ENCODE assay signal across 2 cellular contexts in the genomic region with DNA sequence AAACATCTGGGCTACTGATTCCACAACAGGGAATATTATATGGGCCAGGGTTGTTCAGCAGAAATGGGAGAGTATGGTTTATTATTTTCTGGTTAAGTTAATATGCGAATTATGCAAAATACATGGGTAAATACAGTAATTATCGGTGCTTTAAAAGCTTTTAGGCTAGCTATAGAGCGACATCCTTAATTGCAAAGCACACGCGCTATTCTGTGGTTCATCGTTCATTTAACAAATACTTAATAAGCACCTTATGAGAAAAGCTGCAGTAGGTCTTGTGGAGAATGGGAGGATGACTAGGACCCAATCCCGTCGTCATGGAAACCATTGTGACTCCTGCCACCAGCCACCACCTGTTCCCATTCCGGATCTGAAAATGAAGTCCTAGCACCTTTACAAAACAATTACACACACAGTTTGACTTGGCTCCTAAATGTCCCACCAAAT.
TF ChIP-seq lines count a peak whose summit lies in the region.

No MANE protein-coding gene starts in this region.

TF ChIP-seq in endothelial cell of umbilical vein, 7 proteins besides CTCF, POLR2A, EP300 and RAD21:
- no peak for TF ChIP-seq EZH2 (IDR thresholded peaks at IDR 0.05; ENCODE audit: borderline replicate concordance, low read depth, low read length, severe bottlenecking)
- TF ChIP-seq POLR2AphosphoS5 (IDR thresholded peaks at IDR 0.05; ENCODE audit: insufficient read depth, low read depth, low read length) = no peak
- no peak for TF ChIP-seq GATA2 (IDR thresholded peaks at IDR 0.05; ENCODE audit: insufficient read depth, insufficient read length, low read depth, low read length)
- no peak for TF ChIP-seq FOS (IDR thresholded peaks at IDR 0.05; ENCODE audit: borderline replicate concordance, insufficient read depth, low read length)
- TF ChIP-seq MYC (IDR thresholded peaks at IDR 0.05; ENCODE audit: low read depth, low read length) = no peak
- TF ChIP-seq, protein P1, sequence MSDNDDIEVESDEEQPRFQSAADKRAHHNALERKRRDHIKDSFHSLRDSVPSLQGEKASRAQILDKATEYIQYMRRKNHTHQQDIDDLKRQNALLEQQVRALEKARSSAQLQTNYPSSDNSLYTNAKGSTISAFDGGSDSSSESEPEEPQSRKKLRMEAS (IDR thresholded peaks at IDR 0.05; ENCODE audit: insufficient read depth, insufficient read length) = no peak
- TF ChIP-seq JUN (IDR thresholded peaks at IDR 0.05; ENCODE audit: borderline replicate concordance, insufficient read depth, insufficient read length, low read depth) = no peak

TF ChIP-seq in neural cell, 6 proteins besides CTCF, POLR2A, EP300 and RAD21:
- TF ChIP-seq, protein P2, sequence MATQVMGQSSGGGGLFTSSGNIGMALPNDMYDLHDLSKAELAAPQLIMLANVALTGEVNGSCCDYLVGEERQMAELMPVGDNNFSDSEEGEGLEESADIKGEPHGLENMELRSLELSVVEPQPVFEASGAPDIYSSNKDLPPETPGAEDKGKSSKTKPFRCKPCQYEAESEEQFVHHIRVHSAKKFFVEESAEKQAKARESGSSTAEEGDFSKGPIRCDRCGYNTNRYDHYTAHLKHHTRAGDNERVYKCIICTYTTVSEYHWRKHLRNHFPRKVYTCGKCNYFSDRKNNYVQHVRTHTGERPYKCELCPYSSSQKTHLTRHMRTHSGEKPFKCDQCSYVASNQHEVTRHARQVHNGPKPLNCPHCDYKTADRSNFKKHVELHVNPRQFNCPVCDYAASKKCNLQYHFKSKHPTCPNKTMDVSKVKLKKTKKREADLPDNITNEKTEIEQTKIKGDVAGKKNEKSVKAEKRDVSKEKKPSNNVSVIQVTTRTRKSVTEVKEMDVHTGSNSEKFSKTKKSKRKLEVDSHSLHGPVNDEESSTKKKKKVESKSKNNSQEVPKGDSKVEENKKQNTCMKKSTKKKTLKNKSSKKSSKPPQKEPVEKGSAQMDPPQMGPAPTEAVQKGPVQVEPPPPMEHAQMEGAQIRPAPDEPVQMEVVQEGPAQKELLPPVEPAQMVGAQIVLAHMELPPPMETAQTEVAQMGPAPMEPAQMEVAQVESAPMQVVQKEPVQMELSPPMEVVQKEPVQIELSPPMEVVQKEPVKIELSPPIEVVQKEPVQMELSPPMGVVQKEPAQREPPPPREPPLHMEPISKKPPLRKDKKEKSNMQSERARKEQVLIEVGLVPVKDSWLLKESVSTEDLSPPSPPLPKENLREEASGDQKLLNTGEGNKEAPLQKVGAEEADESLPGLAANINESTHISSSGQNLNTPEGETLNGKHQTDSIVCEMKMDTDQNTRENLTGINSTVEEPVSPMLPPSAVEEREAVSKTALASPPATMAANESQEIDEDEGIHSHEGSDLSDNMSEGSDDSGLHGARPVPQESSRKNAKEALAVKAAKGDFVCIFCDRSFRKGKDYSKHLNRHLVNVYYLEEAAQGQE (IDR thresholded peaks at IDR 0.05; ENCODE audit: borderline replicate concordance) = peak; percentile 33
- peak; percentile 60 for TF ChIP-seq SMC3 (conservative IDR thresholded peaks at IDR 0.05; ENCODE audit: poor library complexity)
- no peak for TF ChIP-seq POLR2AphosphoS5 (IDR thresholded peaks at IDR 0.05)
- TF ChIP-seq MXI1 (conservative IDR thresholded peaks at IDR 0.05; ENCODE audit: poor library complexity, severe bottlenecking) = peak; percentile 46
